In genomic region chr16:4105848-4106247, GRCh38 we compare ENCODE assay signal across 27 cellular contexts.
"Had no signal": no experiment of that assay in that cellular context is flagged by ENCODE, and none has a peak within 500 bp of the region (broad histone marks: within the 10 kb centered on the region; RNA-seq: fewer than 3 reads in every experiment).

No MANE protein-coding gene starts in this region.

- H3K36me3 Mint-ChIP-seq: naive B cell; stimulated activated memory B cell treated with anti-CD40 and anti-IgM and Interleukin-4, amounts not matched to agents 10 μg/mL and 1 μg/mL and 100 μg/mL, for 72 hours had no signal

- H3K4me3 ChIP-seq: left lung, lung, right atrium auricular region, right lobe of liver, smooth muscle cell, upper lobe of right lung had no signal

- H3K9me3 ChIP-seq: left lung, neutrophil, right atrium auricular region, right lobe of liver, upper lobe of right lung had no signal

- H3K4me2 ChIP-seq: smooth muscle cell had no signal

- ATAC-seq: left colon; left lung; right lobe of liver; stimulated activated memory B cell treated with anti-CD40 and anti-IgM and Interleukin-4, amounts not matched to agents 10 μg/mL and 1 μg/mL and 100 μg/mL, for 72 hours; stimulated activated naive CD8-positive, alpha-beta T cell treated with anti-CD3 and anti-CD28 coated beads, Interleukin-15, amount 100 ng/mL, for 72 hours; upper lobe of right lung had no signal

- H3K27me3 Mint-ChIP-seq: memory B cell; naive B cell; progenitor cell of endocrine pancreas; stimulated activated naive CD8-positive, alpha-beta T cell treated with anti-CD3 and anti-CD28 coated beads, Interleukin-15, amount 100 ng/mL, for 72 hours had no signal

- H3K4me1 Mint-ChIP-seq: memory B cell; stimulated activated memory B cell treated with anti-CD40 and anti-IgM and Interleukin-4, amounts not matched to agents 10 μg/mL and 1 μg/mL and 100 μg/mL, for 72 hours had no signal

- DNase-seq: hippocampal formation; immature natural killer cell; kidney; left colon; left lung; naive B cell; occipital lobe; right lobe of liver; stimulated activated CD4-positive, alpha-beta T cell treated with anti-CD3 and anti-CD28 coated beads, Interleukin-1b, Interleukin-23, amount 100 ng/mL, for 48 hours; stimulated activated CD4-positive, alpha-beta T cell treated with anti-CD3 and anti-CD28 coated beads, Interleukin-2, amount 100 ng/mL, for 48 hours; stimulated activated CD4-positive, alpha-beta T cell treated with anti-CD3 and anti-CD28 coated beads, Interleukin-4, amount 100 ng/mL, for 4 hours; stimulated activated CD8-positive, alpha-beta memory T cell treated with anti-CD3 and anti-CD28 coated beads, Interleukin-4, amount 100 ng/mL, for 48 hours; stimulated activated naive CD4-positive, alpha-beta T cell treated with Interleukin-2 at 50 U/mL for 16 hours; stimulated activated naive CD8-positive, alpha-beta T cell treated with anti-CD3 and anti-CD28 coated beads, Interleukin-15, amount 100 ng/mL, for 72 hours; substantia nigra; trophoblast cell; upper lobe of right lung had no signal

- H3K9me3 Mint-ChIP-seq: immature natural killer cell; memory B cell; naive B cell; nephron; neural crest cell; stimulated activated memory B cell treated with anti-CD40 and anti-IgM and Interleukin-4, amounts not matched to agents 10 μg/mL and 1 μg/mL and 100 μg/mL, for 72 hours; stimulated activated naive CD8-positive, alpha-beta T cell treated with anti-CD3 and anti-CD28 coated beads, Interleukin-15, amount 100 ng/mL, for 72 hours had no signal

- H3K9ac ChIP-seq: parathyroid adenoma had no signal

- H2AFZ ChIP-seq: parathyroid adenoma had no signal

- H3K36me3 ChIP-seq: neutrophil, right atrium auricular region, right lobe of liver had no signal

- H3K27ac ChIP-seq: left lung, neutrophil, parathyroid adenoma, right atrium auricular region, right lobe of liver, upper lobe of right lung had no signal

- H3K27me3 ChIP-seq: left lung, neutrophil, right atrium auricular region, right lobe of liver, upper lobe of right lung had no signal

- H3K4me3 Mint-ChIP-seq: memory B cell; nephron; neural crest cell; stimulated activated memory B cell treated with anti-CD40 and anti-IgM and Interleukin-4, amounts not matched to agents 10 μg/mL and 1 μg/mL and 100 μg/mL, for 72 hours; stimulated activated naive CD8-positive, alpha-beta T cell treated with anti-CD3 and anti-CD28 coated beads, Interleukin-15, amount 100 ng/mL, for 72 hours had no signal

- H3K27ac Mint-ChIP-seq: memory B cell; naive B cell; nephron; progenitor cell of endocrine pancreas; stimulated activated memory B cell treated with anti-CD40 and anti-IgM and Interleukin-4, amounts not matched to agents 10 μg/mL and 1 μg/mL and 100 μg/mL, for 72 hours; stimulated activated naive CD8-positive, alpha-beta T cell treated with anti-CD3 and anti-CD28 coated beads, Interleukin-15, amount 100 ng/mL, for 72 hours had no signal
